In the genomic region with DNA sequence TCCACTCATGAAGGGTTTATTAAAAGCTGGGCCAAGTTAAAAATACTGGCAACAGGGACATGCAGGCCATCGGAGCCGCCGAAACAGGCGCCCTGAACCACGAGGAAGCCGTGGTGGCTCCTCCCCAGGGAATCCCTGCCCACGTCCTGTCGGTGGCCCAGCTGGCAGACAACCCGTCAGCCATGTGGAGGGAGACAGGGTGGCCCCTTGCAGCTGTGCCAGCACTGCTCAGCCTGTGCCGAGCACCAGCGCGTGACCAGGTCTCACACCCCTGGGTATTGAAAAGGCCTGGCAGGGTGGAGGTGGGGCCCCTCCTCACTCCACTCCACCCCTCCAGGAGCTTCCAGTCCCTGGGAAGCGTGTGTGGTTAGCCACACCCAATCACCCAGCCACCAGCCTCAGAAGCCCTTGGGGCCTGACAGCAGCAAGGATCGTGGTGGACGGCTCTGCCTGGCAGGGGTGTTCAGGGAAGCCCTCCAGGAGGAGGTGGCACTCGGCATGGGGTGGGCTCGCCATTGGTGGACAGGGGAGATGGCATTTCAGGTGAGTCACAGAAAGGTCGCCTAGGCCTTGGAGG, we compare ENCODE assay signal across 1 cellular context.
TF ChIP-seq lines count a peak whose summit lies in the region.

No MANE protein-coding gene starts in this region.

TF ChIP-seq in K562, 482 proteins besides CTCF, POLR2A, EP300 and RAD21:
- TF ChIP-seq ARID1B (IDR thresholded peaks at IDR 0.05): no peak
- no peak for TF ChIP-seq FIP1L1 (IDR thresholded peaks at IDR 0.05; ENCODE audit: low read depth, low read length, poor library complexity, severe bottlenecking)
- TF ChIP-seq ZFP36 (IDR thresholded peaks at IDR 0.05; ENCODE audit: low read depth, low read length, partially characterized antibody): peak; percentile 88
- TF ChIP-seq ZNF408 (CRISPR knock-in tag; IDR thresholded peaks at IDR 0.05; ENCODE audit: low read depth): no peak
- no peak for TF ChIP-seq SAFB (IDR thresholded peaks at IDR 0.05; ENCODE audit: borderline replicate concordance, low read depth, low read length)
- TF ChIP-seq FOXO4 (CRISPR knock-in tag; IDR thresholded peaks at IDR 0.05): no peak
- TF ChIP-seq ZNF75A (CRISPR knock-in tag; IDR thresholded peaks at IDR 0.05): no peak
- no peak for TF ChIP-seq RFX1 (IDR thresholded peaks at IDR 0.05)
- TF ChIP-seq NFXL1 (CRISPR knock-in tag; IDR thresholded peaks at IDR 0.05): no peak
- no peak for TF ChIP-seq ZNF354B (CRISPR knock-in tag; IDR thresholded peaks at IDR 0.05)
- TF ChIP-seq BCOR (IDR thresholded peaks at IDR 0.05): no peak
- TF ChIP-seq ZNF436 (CRISPR knock-in tag; IDR thresholded peaks at IDR 0.05): 0 out of 2 replicates have a peak, but pooled peaks have one; percentile 31
- no peak for TF ChIP-seq NONO (IDR thresholded peaks at IDR 0.05; ENCODE audit: low read depth in 2 of 2, low read length in 1 of 2)
